Comparison of ENCODE assay signal across 9 cellular contexts in the genomic region with DNA sequence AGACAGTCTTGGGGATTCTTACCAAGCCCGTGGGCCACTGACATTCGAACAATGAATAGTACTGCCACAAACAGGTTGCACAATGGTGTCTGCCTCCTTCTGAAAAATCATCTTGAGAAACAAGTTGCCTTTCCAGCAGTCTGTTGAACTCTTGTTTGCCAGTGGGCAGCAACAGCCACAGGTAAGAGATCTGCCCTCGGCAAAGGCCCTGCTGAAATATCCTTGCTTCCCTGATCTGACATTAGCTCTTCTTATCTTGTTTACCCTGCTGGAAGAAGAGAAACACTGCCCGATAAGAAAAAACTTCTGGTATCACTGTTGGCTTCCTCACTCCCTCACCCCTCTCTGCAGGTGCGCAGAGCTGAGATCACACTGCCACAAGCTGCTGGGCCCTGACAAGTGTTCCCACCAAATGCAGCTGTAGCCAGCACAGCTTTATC. TPM values are rescaled to one million over a fixed set of nuclear protein-coding genes. Genes with fewer than 3 reads are reported as not detected.
DNase-seq lines count a peak whose midpoint lies in the region; ATAC-seq lines count a peak whose summit lies in the region.
"Had no signal": no experiment of that assay in that cellular context is flagged by ENCODE, and none has a peak within 500 bp of the region (broad histone marks: within the 10 kb centered on the region; RNA-seq: fewer than 3 reads in every experiment).

No MANE protein-coding gene starts in this region.

- H3K9me3 ChIP-seq in CD4-positive, CD25-positive, alpha-beta regulatory T cell (ENCODE audit: control insufficient read depth in 2 of 2, low read length in 2 of 2) = no peaks in the 10 kb centered on the region
- no peaks in the 10 kb centered on the region for H3K9me3 ChIP-seq in muscle layer of duodenum (ENCODE audit: control insufficient read depth in 1 of 2, low read length in 2 of 2)

- no peaks in the 10 kb centered on the region for H3K27me3 ChIP-seq in CD4-positive, CD25-positive, alpha-beta regulatory T cell (ENCODE audit: control insufficient read depth, insufficient read depth, low read length)
- H3K27me3 ChIP-seq in muscle layer of duodenum (ENCODE audit: low read depth, low read length) = no peaks in the 10 kb centered on the region

- H3K36me3 Mint-ChIP-seq in CD4-positive, CD25-positive, alpha-beta regulatory T cell = no peaks in the 10 kb centered on the region

- no peak for DNase-seq in CD4-positive, CD25-positive, alpha-beta regulatory T cell
- DNase-seq in KBM-7 = peak; percentile 38
- peak in 2 of 61 donors; percentile 8 to 22 for DNase-seq in caudate nucleus (lab: John Stamatoyannopoulos, UW)
- no peak for DNase-seq in NCI-H82 treated with DMSO at 0.1 percent for 48 hours (lab: John Stamatoyannopoulos, UW; ENCODE audit: unreplicated experiment)
- DNase-seq in stimulated activated CD4-positive, alpha-beta T cell treated with anti-CD3 and anti-CD28 coated beads, Interleukin-12 subunit alpha, Interleukin-12 subunit beta, amount 100 ng/mL, for 4 hours = no peak
- DNase-seq in cerebellum (ENCODE audit: low spot score) = no peak
- DNase-seq in NK-92 treated with Interleukin-12 subunit alpha and Interleukin-12 subunit beta, amount 100 ng/mL, for 24 hours (lab: John Stamatoyannopoulos, UW) = no peak
- DNase-seq: NCI-H2227 treated with DMSO at 0.1 percent for 48 hours had no signal

- no peaks in the 10 kb centered on the region for H3K36me3 ChIP-seq in CD4-positive, CD25-positive, alpha-beta regulatory T cell (ENCODE audit: control insufficient read depth, insufficient read depth, low read length)
- no peaks in the 10 kb centered on the region for H3K36me3 ChIP-seq in muscle layer of duodenum (ENCODE audit: control insufficient read depth in 1 of 2, insufficient read depth in 2 of 2, low read length in 2 of 2)

- no peak overlapping the region for H3K4me3 Mint-ChIP-seq in CD4-positive, CD25-positive, alpha-beta regulatory T cell

- H3K4me1 Mint-ChIP-seq in CD4-positive, CD25-positive, alpha-beta regulatory T cell = peaks cover 10 to 66% (median 36%) of the 10 kb centered on the region in 4 donors

- no peaks in the 10 kb centered on the region for H3K4me1 ChIP-seq in CD4-positive, CD25-positive, alpha-beta regulatory T cell (ENCODE audit: control insufficient read depth, insufficient read depth, low read length, poor library complexity, severe bottlenecking)
- peaks cover 0 to 82% of the 10 kb centered on the region in 2 donors for H3K4me1 ChIP-seq in muscle layer of duodenum (ENCODE audit: control insufficient read depth in 1 of 2, insufficient read depth in 2 of 2, low read length in 2 of 2)

- peaks cover 0 to 2% (median 0%) of the 10 kb centered on the region in 7 donors for H3K9me3 Mint-ChIP-seq in CD4-positive, CD25-positive, alpha-beta regulatory T cell

- no peak overlapping the region for H3K27ac ChIP-seq in CD4-positive, CD25-positive, alpha-beta regulatory T cell (ENCODE audit: insufficient read depth, low read length, poor library complexity, severe bottlenecking)
- H3K27ac ChIP-seq in caudate nucleus (ENCODE audit: low read depth, low read length) (peak overlapping the region; percentile 88), muscle layer of duodenum (ENCODE audit: low read length) (peak overlapping the region; percentile 18)

- H3K27ac Mint-ChIP-seq in CD4-positive, CD25-positive, alpha-beta regulatory T cell = peak overlapping the region in 2 of 3 donors; percentile 37 to 44

- H3K4me3 ChIP-seq in CD4-positive, CD25-positive, alpha-beta regulatory T cell (ENCODE audit: low read depth, low read length) = no peak overlapping the region
- peak overlapping the region; percentile 2 to 64 for H3K4me3 ChIP-seq in muscle layer of duodenum (ENCODE audit: low read depth in 1 of 2, low read length in 2 of 2)

- no peak for ATAC-seq in CD4-positive, CD25-positive, alpha-beta regulatory T cell (ENCODE audit: low read depth in 2 of 2)

- in situ Hi-C loops in KBM-7 (cut with MboI; ENCODE audit: low pct_unique_long_range_greater_than_20kb, low sequenced_read_pairs) = no loop called here

- H3K27me3 Mint-ChIP-seq in CD4-positive, CD25-positive, alpha-beta regulatory T cell = no peaks in the 10 kb centered on the region

RNA-seq across cellular contexts. Expression of a gene that starts 2.0 kb away (rescaled TPM):
- total RNA-seq in CD4-positive, CD25-positive, alpha-beta regulatory T cell = 75.0 TPM
- polyA plus RNA-seq in CD4-positive, CD25-positive, alpha-beta regulatory T cell = 1 to 10 TPM; 4.4 to 8.3 (median 6.6) TPM
- total RNA-seq in cerebellum = 65.5 TPM
